Comparison of ENCODE assay signal across 33 cellular contexts in the genomic region with DNA sequence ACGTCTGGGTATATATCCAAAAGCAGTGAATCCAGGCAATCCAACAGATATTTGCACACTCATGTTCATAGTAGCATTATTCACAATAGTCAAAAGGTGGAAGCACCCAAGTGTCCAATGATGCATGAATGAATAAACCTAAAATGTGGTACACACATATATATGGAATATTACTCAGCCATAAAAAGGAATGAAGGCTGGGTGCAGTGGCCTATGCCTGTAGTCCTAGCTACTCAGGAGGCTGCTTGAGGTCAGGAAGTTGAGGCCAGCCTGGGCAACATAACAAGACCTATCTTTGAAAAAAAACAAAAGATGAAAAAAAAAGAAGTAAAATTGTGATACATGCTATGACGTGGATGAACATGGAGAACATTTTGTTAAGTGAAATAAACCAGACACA.
"Had no signal": no experiment of that assay in that cellular context is flagged by ENCODE, and none has a peak within 500 bp of the region (broad histone marks: within the 10 kb centered on the region; RNA-seq: fewer than 3 reads in every experiment).

No MANE protein-coding gene starts in this region.

- H3K4me1 Mint-ChIP-seq: activated naive CD4-positive, alpha-beta T cell treated with anti-CD3 and anti-CD28 coated beads, Interleukin-2, amount 50 U/mL, for 24 hours; T-cell had no signal

- H3K27ac ChIP-seq: epithelial cell of prostate, WERI-Rb-1 had no signal

- H3K4me3 ChIP-seq: adrenal gland, body of pancreas had no signal

- H3K9me3 ChIP-seq: adrenal gland, body of pancreas had no signal

- H3K36me3 ChIP-seq: adrenal gland, WERI-Rb-1 had no signal

- H3K9me3 Mint-ChIP-seq: activated B cell treated with CpG ODN at 0.5 μM for 24 hours; activated CD8-positive, alpha-beta T cell treated with anti-CD3 and anti-CD28 coated beads for 36 hours; activated naive CD4-positive, alpha-beta T cell treated with anti-CD3 and anti-CD28 coated beads for 36 hours; activated naive CD4-positive, alpha-beta T cell treated with anti-CD3 and anti-CD28 coated beads, Interleukin-2, amount 50 U/mL, for 24 hours; activated naive CD8-positive, alpha-beta T cell treated with anti-CD3 and anti-CD28 coated beads for 36 hours; activated naive CD8-positive, alpha-beta T cell treated with anti-CD3 and anti-CD28 coated beads, Interleukin-2, amount 50 U/mL, for 24 hours; activated T-helper 1 cell treated with anti-CD3 and anti-CD28 coated beads, Interleukin-12 subunit alpha, Interleukin-12 subunit beta, Interleukin-2, Interleukin-4 antibody, amounts not matched to agents 30 ng/mL and 10 ng/mL and 1 ng/mL, durations not matched to agents 14 hours and 24 hours and 36 hours; activated T-helper 2 cell treated with anti-CD3 and anti-CD28 coated beads, Interferon-gamma antibody, Interleukin-2, Interleukin-4, amounts not matched to agents 10 μg/mL and 5 μg/mL and 100 μg/mL, durations not matched to agents 14 hours and 24 hours and 36 hours; effector memory CD8-positive, alpha-beta T cell; T-cell; T-helper 1 cell treated with Interleukin-12 subunit alpha and Interleukin-12 subunit beta and Interleukin-4 antibody, amounts not matched to agents 30 μg/mL and 1 μg/mL, for 36 hours had no signal

- H3K4me3 Mint-ChIP-seq: activated B cell treated with CpG ODN at 0.5 μM for 24 hours; activated CD8-positive, alpha-beta T cell treated with anti-CD3 and anti-CD28 coated beads for 36 hours; activated naive CD4-positive, alpha-beta T cell treated with anti-CD3 and anti-CD28 coated beads for 36 hours; activated naive CD4-positive, alpha-beta T cell treated with anti-CD3 and anti-CD28 coated beads, Interleukin-2, amount 50 U/mL, for 24 hours; activated naive CD8-positive, alpha-beta T cell treated with anti-CD3 and anti-CD28 coated beads for 36 hours; activated naive CD8-positive, alpha-beta T cell treated with anti-CD3 and anti-CD28 coated beads, Interleukin-2, amount 50 U/mL, for 24 hours; activated T-helper 1 cell treated with anti-CD3 and anti-CD28 coated beads, Interleukin-12 subunit alpha, Interleukin-12 subunit beta, Interleukin-2, Interleukin-4 antibody, amounts not matched to agents 30 ng/mL and 10 ng/mL and 1 ng/mL, durations not matched to agents 14 hours and 24 hours and 36 hours; effector memory CD8-positive, alpha-beta T cell; T-cell; T-helper 1 cell treated with Interleukin-12 subunit alpha and Interleukin-12 subunit beta and Interleukin-4 antibody, amounts not matched to agents 30 μg/mL and 1 μg/mL, for 36 hours had no signal

- DNase-seq: activated B cell treated with CpG ODN at 0.5 μM for 24 hours; activated CD4-positive, alpha-beta T cell treated with anti-CD3 and anti-CD28 coated beads for 48 hours; activated CD4-positive, alpha-beta T cell treated with anti-CD3 and anti-CD28 coated beads, Interleukin-2, amount 50 U/mL, for 1 hour; activated CD4-positive, alpha-beta T cell treated with anti-CD3 and anti-CD28 coated beads, Interleukin-2, amount 50 U/mL, for 48 hours; activated CD8-positive, alpha-beta memory T cell treated with anti-CD3 and anti-CD28 coated beads for 24 hours; activated CD8-positive, alpha-beta memory T cell treated with anti-CD3 and anti-CD28 coated beads, Interleukin-2, amount 50 U/mL, for 4 hours; activated CD8-positive, alpha-beta T cell treated with anti-CD3 and anti-CD28 coated beads for 36 hours; activated effector memory CD4-positive, alpha-beta T cell treated with anti-CD3 and anti-CD28 coated beads, Interleukin-2, amount 50 U/mL, for 16 hours; activated naive CD4-positive, alpha-beta T cell treated with anti-CD3 and anti-CD28 coated beads for 36 hours; activated naive CD8-positive, alpha-beta T cell treated with anti-CD3 and anti-CD28 coated beads for 36 hours; activated naive CD8-positive, alpha-beta T cell treated with anti-CD3 and anti-CD28 coated beads, Interleukin-2, amount 50 U/mL, for 24 hours; activated T-cell treated with anti-CD3 and anti-CD28 coated beads, Interleukin-2, amount 50 U/mL, for 1 hour; activated T-cell treated with anti-CD3 and anti-CD28 coated beads, Interleukin-2, amount 50 U/mL, for 48 hours; adrenal gland; amygdala; aorta; body of pancreas; caudate nucleus; cortex of kidney; dermis blood vessel endothelial cell; effector CD4-positive, alpha-beta T cell; effector memory CD8-positive, alpha-beta T cell; foreskin fibroblast; head of caudate nucleus; T-cell; T1000; WERI-Rb-1 had no signal

- ATAC-seq: activated CD4-positive, CD25-positive, alpha-beta regulatory T cell treated with anti-CD3 and anti-CD28 coated beads, Interleukin-2, amount 50 U/mL, for 24 hours; activated CD8-positive, alpha-beta T cell treated with anti-CD3 and anti-CD28 coated beads for 36 hours; activated naive CD8-positive, alpha-beta T cell treated with anti-CD3 and anti-CD28 coated beads, Interleukin-2, amount 50 U/mL, for 24 hours; body of pancreas; effector memory CD8-positive, alpha-beta T cell; T-cell had no signal

- H3K27ac Mint-ChIP-seq: activated B cell treated with CpG ODN at 0.5 μM for 24 hours; activated CD8-positive, alpha-beta T cell treated with anti-CD3 and anti-CD28 coated beads for 36 hours; activated naive CD4-positive, alpha-beta T cell treated with anti-CD3 and anti-CD28 coated beads for 36 hours; activated naive CD4-positive, alpha-beta T cell treated with anti-CD3 and anti-CD28 coated beads, Interleukin-2, amount 50 U/mL, for 24 hours; activated naive CD8-positive, alpha-beta T cell treated with anti-CD3 and anti-CD28 coated beads for 36 hours; activated naive CD8-positive, alpha-beta T cell treated with anti-CD3 and anti-CD28 coated beads, Interleukin-2, amount 50 U/mL, for 24 hours; activated T-helper 1 cell treated with anti-CD3 and anti-CD28 coated beads, Interleukin-12 subunit alpha, Interleukin-12 subunit beta, Interleukin-2, Interleukin-4 antibody, amounts not matched to agents 30 ng/mL and 10 ng/mL and 1 ng/mL, durations not matched to agents 14 hours and 24 hours and 36 hours; activated T-helper 2 cell treated with anti-CD3 and anti-CD28 coated beads, Interferon-gamma antibody, Interleukin-2, Interleukin-4, amounts not matched to agents 10 μg/mL and 5 μg/mL and 100 μg/mL, durations not matched to agents 14 hours and 24 hours and 36 hours; effector memory CD8-positive, alpha-beta T cell; T-cell; T-helper 1 cell treated with Interleukin-12 subunit alpha and Interleukin-12 subunit beta and Interleukin-4 antibody, amounts not matched to agents 30 μg/mL and 1 μg/mL, for 36 hours had no signal

- H3K27me3 Mint-ChIP-seq: activated B cell treated with CpG ODN at 0.5 μM for 24 hours; activated naive CD4-positive, alpha-beta T cell treated with anti-CD3 and anti-CD28 coated beads, Interleukin-2, amount 50 U/mL, for 24 hours; activated naive CD8-positive, alpha-beta T cell treated with anti-CD3 and anti-CD28 coated beads for 36 hours; activated naive CD8-positive, alpha-beta T cell treated with anti-CD3 and anti-CD28 coated beads, Interleukin-2, amount 50 U/mL, for 24 hours had no signal

- H3K36me3 Mint-ChIP-seq: activated naive CD4-positive, alpha-beta T cell treated with anti-CD3 and anti-CD28 coated beads, Interleukin-2, amount 50 U/mL, for 24 hours; activated naive CD8-positive, alpha-beta T cell treated with anti-CD3 and anti-CD28 coated beads for 36 hours; T-cell had no signal

- H3K4me1 ChIP-seq: adrenal gland had no signal

- H3K27me3 ChIP-seq: adrenal gland, body of pancreas had no signal
